1 cellular context compared by ENCODE assay signal in genomic region chr6:125377621-125378020, GRCh38.
TF ChIP-seq lines count a peak whose summit lies in the region.

No MANE protein-coding gene starts in this region.

TF ChIP-seq in GM23338, 12 proteins besides CTCF, POLR2A, EP300 and RAD21 (continued from another document):
- TF ChIP-seq ETS1 (IDR thresholded peaks at IDR 0.05), result no peak
- TF ChIP-seq NANOG (IDR thresholded peaks at IDR 0.05; ENCODE audit: borderline replicate concordance), result no peak
- TF ChIP-seq STAT1 (IDR thresholded peaks at IDR 0.05; ENCODE audit: unreplicated experiment), result no peak
- no peak for TF ChIP-seq CREB1 (CRISPR knock-in tag; IDR thresholded peaks at IDR 0.05; ENCODE audit: low read depth)
